Comparison of ENCODE assay signal across 9 cellular contexts in genomic region chr10:69684020-69684980, GRCh38. TPM values are rescaled to one million over a fixed set of nuclear protein-coding genes. Genes with fewer than 3 reads are reported as not detected.
A peak's percentile ranks its signal among the peaks of the same experiment; 100 is the strongest.
DNase-seq lines count a peak whose midpoint lies in the region; ATAC-seq, FAIRE-seq and TF ChIP-seq lines count a peak whose summit lies in the region.
"Had no signal": no experiment of that assay in that cellular context is flagged by ENCODE, and none has a peak within 500 bp of the region (broad histone marks: within the 10 kb centered on the region; RNA-seq: fewer than 3 reads in every experiment).

No MANE protein-coding gene starts in this region.

- dilution Hi-C loops in IMR-90 (cut with HindIII; ENCODE audit: low sequenced_read_pairs, unreplicated experiment) (no loop called here), endothelial cell of umbilical vein (cut with MboI; ENCODE audit: extremely low pct_ligation_motif_present, low sequenced_read_pairs) (no loop called here)

- TF ChIP-seq EP300 in HepG2 (IDR thresholded peaks at IDR 0.05; ENCODE audit: low read depth in 2 of 2, low read length in 2 of 2): no peak
- no peak for TF ChIP-seq EP300 in HepG2 (CRISPR knock-in tag; IDR thresholded peaks at IDR 0.05; ENCODE audit: borderline replicate concordance)

- no peaks in the 10 kb centered on the region for H3K79me1 ChIP-seq in IMR-90 (ENCODE audit: low read depth in 1 of 2, low read length in 2 of 2)

- no peak for TF ChIP-seq RAD21 in IMR-90 (IDR thresholded peaks at IDR 0.05; ENCODE audit: low read length)
- TF ChIP-seq RAD21 in HepG2 (CRISPR knock-in tag; IDR thresholded peaks at IDR 0.05): no peak

- H3K9ac ChIP-seq in IMR-90 (ENCODE audit: low read depth, low read length) (no peak overlapping the region), endothelial cell of umbilical vein (replicated peaks; ENCODE audit: extremely low read depth, insufficient read depth, low read length) (no peak overlapping the region), HepG2 (ENCODE audit: insufficient read depth, low read depth, low read length) (peak overlapping the region; percentile 38), subcutaneous abdominal adipose tissue (ENCODE audit: low read length in 5 of 5) (no peak overlapping the region)

- H3K56ac ChIP-seq in IMR-90 (ENCODE audit: extremely low read depth, insufficient read depth, low read length): no peak overlapping the region

- ATAC-seq in IMR-90 (ENCODE audit: low read depth): peak; percentile 57
- peak; percentile 89 for ATAC-seq in HepG2
- ATAC-seq in HG02852 (IDR thresholded peaks at IDR 0.05; ENCODE audit: unreplicated experiment): no peak
- no peak for ATAC-seq in GM21367 (IDR thresholded peaks at IDR 0.05; ENCODE audit: unreplicated experiment)

- peak; percentile 22 for DNase-seq in IMR-90
- peak; percentile 42 for DNase-seq in endothelial cell of umbilical vein (ENCODE audit: low read depth, low spot score)
- DNase-seq in HepG2 (ENCODE audit: low spot score): peak; percentile 46
- DNase-seq in NCI-H146 treated with DMSO at 0.1 percent for 48 hours (lab: John Stamatoyannopoulos, UW; ENCODE audit: unreplicated experiment): no peak
- DNase-seq in spleen: no peak
- DNase-seq: activated naive CD8-positive, alpha-beta T cell treated with anti-CD3 and anti-CD28 coated beads, Interleukin-2, amount 10 ng/mL, durations not matched to agents 7 days and 5 days had no signal

- H3K4me1 ChIP-seq in IMR-90 (ENCODE audit: control insufficient read depth, insufficient read depth, low read length): peaks cover 7% of the 10 kb centered on the region; the same call in 1 of the 2 replicates
- peaks cover 2% of the 10 kb centered on the region for H3K4me1 ChIP-seq in endothelial cell of umbilical vein (ENCODE audit: control insufficient read depth, extremely low read depth, insufficient read depth, low read length)
- H3K4me1 ChIP-seq in HepG2 (ENCODE audit: insufficient read depth, low read length): peaks cover 29% of the 10 kb centered on the region
- peaks cover 0 to 14% (median 5%) of the 10 kb centered on the region in 5 donors for H3K4me1 ChIP-seq in subcutaneous abdominal adipose tissue (ENCODE audit: control insufficient read depth in 5 of 5, insufficient read depth in 5 of 5, low read length in 5 of 5)
- peaks cover 0 to 9% (median 0%) of the 10 kb centered on the region in 6 donors for H3K4me1 ChIP-seq in spleen

- H3K9me1 ChIP-seq in IMR-90 (ENCODE audit: insufficient read depth, low read length) (0 out of 2 replicates have a peak, but pooled peaks cover 3% of the 10 kb centered on the region), endothelial cell of umbilical vein (replicated peaks; ENCODE audit: control insufficient read depth, extremely low read depth, insufficient read depth, low read length) (no peaks in the 10 kb centered on the region)

- H3K23ac ChIP-seq in IMR-90 (ENCODE audit: low read depth, low read length): no peak overlapping the region; the same call in 1 of the 2 replicates

- H3K27me3 ChIP-seq in IMR-90 (ENCODE audit: control insufficient read depth, insufficient read depth, low read length) (peaks cover 59% of the 10 kb centered on the region), endothelial cell of umbilical vein (ENCODE audit: control insufficient read depth in 2 of 2, insufficient read depth in 2 of 2, low read length in 2 of 2) (peaks cover 19% of the 10 kb centered on the region in 2 experiments), HepG2 (ENCODE audit: control insufficient read depth in 1 of 2, insufficient read depth in 2 of 2, low read length in 2 of 2) (peaks cover 2 to 28% of the 10 kb centered on the region in 2 experiments; a peak in 2 of 5 replicates), subcutaneous abdominal adipose tissue (ENCODE audit: control insufficient read depth in 5 of 5, insufficient read depth in 4 of 5, low read length in 5 of 5) (peaks cover 7 to 40% (median 22%) of the 10 kb centered on the region in 5 donors), spleen (replicated peaks in 1 of 7) (peaks cover 0 to 49% (median 0%) of the 10 kb centered on the region in 7 donors)

- peak overlapping the region; percentile 60 for H2AFZ ChIP-seq in IMR-90 (replicated peaks; ENCODE audit: low read length, poor library complexity)
- no peak overlapping the region for H2AFZ ChIP-seq in endothelial cell of umbilical vein (ENCODE audit: low read depth, low read length)
- no peak overlapping the region for H2AFZ ChIP-seq in HepG2 (ENCODE audit: low read length)

- H3K79me2 ChIP-seq in endothelial cell of umbilical vein (ENCODE audit: control insufficient read depth, insufficient read depth, low read length) (no peaks in the 10 kb centered on the region), HepG2 (ENCODE audit: insufficient read depth, low read length) (no peaks in the 10 kb centered on the region)

- H4K5ac ChIP-seq in IMR-90 (ENCODE audit: low read depth, low read length): no peak overlapping the region

- intact Hi-C loops in IMR-90 (cut with micrococcal nuclease) (no loop called here), endothelial cell of umbilical vein (cut with micrococcal nuclease) (no loop called here), HepG2 (cut with micrococcal nuclease; ENCODE audit: unreplicated experiment) (no loop called here), spleen (cut with DNase I; ENCODE audit: low total_unique reads) (no loop called here)

- H3K4me3 ChIP-seq in IMR-90 (ENCODE audit: insufficient read depth, low read depth, low read length): no peak overlapping the region
- H3K4me3 ChIP-seq in endothelial cell of umbilical vein (replicated peaks in 1 of 3; ENCODE audit: insufficient read depth in 1 of 3, low read depth in 1 of 3, low read length in 3 of 3): no peak overlapping the region
- H3K4me3 ChIP-seq in HepG2 (replicated peaks in 1 of 3; ENCODE audit: insufficient read depth in 1 of 3, low read depth in 2 of 3, low read length in 3 of 3): peak overlapping the region in 2 of 3 experiments; percentile 11 to 60; a peak in 3 of 6 replicates
- peak overlapping the region in 3 of 5 donors; percentile 25 to 38 (median 31) for H3K4me3 ChIP-seq in subcutaneous abdominal adipose tissue (ENCODE audit: low read depth in 1 of 5, low read length in 5 of 5)
- no peak overlapping the region for H3K4me3 ChIP-seq in spleen

- H2BK20ac ChIP-seq in IMR-90 (ENCODE audit: low read depth, low read length): no peak overlapping the region; the same call in 1 of the 2 replicates

- H4K91ac ChIP-seq in IMR-90 (ENCODE audit: insufficient read depth, low read depth, low read length): no peak overlapping the region

- WGBS in IMR-90 (ENCODE audit: extremely low coverage in 2 of 2, insufficient read length in 1 of 2), 2 experiments: 57% methylated on average over 1 of the region's 17 CpGs; no CpG with 5 or more reads in 1 of the 2 experiments
- WGBS in HepG2 (ENCODE audit: low lambda C conversion rate): 10% methylated on average over 16 of the region's 17 CpGs
- WGBS in spleen, 5 donors: 69 to 81% (median 75%) methylated on average over 17 of the region's 17 CpGs

- no peak overlapping the region for H2AK5ac ChIP-seq in IMR-90 (ENCODE audit: low read depth, low read length)

- H2BK5ac ChIP-seq in IMR-90 (ENCODE audit: low read depth, low read length, poor library complexity, severe bottlenecking): no peak overlapping the region

- H3K4ac ChIP-seq in IMR-90 (ENCODE audit: low read depth, low read length): no peak overlapping the region

- no peak overlapping the region for H2BK15ac ChIP-seq in IMR-90 (ENCODE audit: low read depth, low read length)

- BruUV-seq in IMR-90 (replicated peaks; lab: Mats Ljungman, UMichigan) (no TSS peak), endothelial cell of umbilical vein (replicated peaks; lab: Mats Ljungman, UMichigan) (no TSS peak), HepG2 (replicated peaks; lab: Mats Ljungman, UMichigan) (no TSS peak)

- no peak overlapping the region for H4K8ac ChIP-seq in IMR-90 (ENCODE audit: low read depth in 2 of 2, low read length in 2 of 2)

- H2BK120ac ChIP-seq in IMR-90 (ENCODE audit: low read depth, low read length): no peak overlapping the region

- H2AK9ac ChIP-seq in IMR-90 (replicated peaks; ENCODE audit: low read depth, low read length, poor library complexity): peak overlapping the region; percentile 50

- CTCF ChIA-PET in IMR-90 (lab: Yijun Ruan, JAX): interaction anchor here (0.6 kb wide), 2 partner anchors 16 to 365 kb away, joined by 3 to 6 read pairs; no protein-coding TSS in a partner anchor
- CTCF ChIA-PET in endothelial cell of umbilical vein (lab: Charles Lee): interaction anchor here (0.9 to 1.7 kb wide), 5 partner anchors 15 to 274 kb away, joined by 3 to 4 read pairs (median 4); no protein-coding TSS in a partner anchor
- CTCF ChIA-PET in HepG2 (lab: Yijun Ruan, JAX; ENCODE audit: low intra/inter-chr PET ratio, low total read pairs): no interaction called here

- FAIRE-seq in endothelial cell of umbilical vein (lab: Jason Lieb, UNC) (peak; percentile 80), HepG2 (lab: Jason Lieb, UNC) (peak; percentile 66)

- TF ChIP-seq CTCF in IMR-90 (conservative IDR thresholded peaks at IDR 0.05; ENCODE audit: low read depth, low read length): no peak
- TF ChIP-seq CTCF in endothelial cell of umbilical vein (IDR thresholded peaks at IDR 0.05; ENCODE audit: extremely low read depth in 1 of 2, insufficient read depth in 1 of 2, low read depth in 1 of 2, low read length in 2 of 2): no peak
- TF ChIP-seq CTCF in HepG2 (CRISPR knock-in tag; IDR thresholded peaks at IDR 0.05): no peak
- TF ChIP-seq CTCF in spleen (IDR thresholded peaks at IDR 0.05 in 8 of 11, conservative IDR thresholded peaks at IDR 0.05 in 3 of 11): no peak

- TF ChIP-seq POLR2A in IMR-90 (IDR thresholded peaks at IDR 0.05; ENCODE audit: low read depth, low read length) (no peak), endothelial cell of umbilical vein (IDR thresholded peaks at IDR 0.05; ENCODE audit: low read depth, low read length) (no peak), HepG2 (IDR thresholded peaks at IDR 0.05; ENCODE audit: insufficient read depth in 1 of 2, low read depth in 2 of 2, low read length in 2 of 2) (peak in 1 of 2 experiments; percentile 19; a peak in 1 of 4 replicates), spleen (IDR thresholded peaks at IDR 0.05) (no peak)

- no peaks in the 10 kb centered on the region for H3K36me3 ChIP-seq in IMR-90 (ENCODE audit: control insufficient read depth, insufficient read depth, low read length)
- no peaks in the 10 kb centered on the region for H3K36me3 ChIP-seq in endothelial cell of umbilical vein (ENCODE audit: control insufficient read depth in 2 of 2, extremely low read depth in 1 of 2, insufficient read depth in 2 of 2, low read length in 2 of 2)
- H3K36me3 ChIP-seq in HepG2 (replicated peaks in 1 of 2; ENCODE audit: control insufficient read depth in 1 of 2, insufficient read depth in 2 of 2, low read length in 2 of 2): no peaks in the 10 kb centered on the region
- H3K36me3 ChIP-seq in subcutaneous abdominal adipose tissue (ENCODE audit: control insufficient read depth in 5 of 5, insufficient read depth in 5 of 5, low read length in 5 of 5): no peaks in the 10 kb centered on the region
- no peaks in the 10 kb centered on the region for H3K36me3 ChIP-seq in spleen

- POLR2A ChIA-PET in IMR-90 (lab: Charles Lee; ENCODE audit: unreplicated experiment): no interaction called here
- POLR2A ChIA-PET in endothelial cell of umbilical vein (lab: Charles Lee): no interaction called here
- POLR2A ChIA-PET in HepG2 (lab: Yijun Ruan, JAX): no interaction called here

- H3K9me3 ChIP-seq in IMR-90 (ENCODE audit: control insufficient read depth, insufficient read depth, low read length): no peaks in the 10 kb centered on the region
- H3K9me3 ChIP-seq in endothelial cell of umbilical vein (replicated peaks; ENCODE audit: control insufficient read depth, insufficient read depth, low read length): no peaks in the 10 kb centered on the region
- H3K9me3 ChIP-seq in HepG2 (ENCODE audit: low read length): no peaks in the 10 kb centered on the region
- no peaks in the 10 kb centered on the region for H3K9me3 ChIP-seq in subcutaneous abdominal adipose tissue (ENCODE audit: control insufficient read depth in 5 of 5, low read length in 5 of 5)
- no peaks in the 10 kb centered on the region for H3K9me3 ChIP-seq in spleen

- H4K20me1 ChIP-seq in IMR-90 (ENCODE audit: insufficient read depth, low read length): no peaks in the 10 kb centered on the region
- no peaks in the 10 kb centered on the region for H4K20me1 ChIP-seq in endothelial cell of umbilical vein (replicated peaks; ENCODE audit: control insufficient read depth, extremely low read depth, insufficient read depth, low read length)
- no peaks in the 10 kb centered on the region for H4K20me1 ChIP-seq in HepG2 (ENCODE audit: insufficient read depth, low read length)

- H3K27ac ChIP-seq in IMR-90 (ENCODE audit: insufficient read depth, low read length) (no peak overlapping the region), endothelial cell of umbilical vein (ENCODE audit: insufficient read depth, low read depth, low read length) (no peak overlapping the region), HepG2 (ENCODE audit: extremely low read length, insufficient read depth, low read length) (peak overlapping the region; percentile 47), subcutaneous abdominal adipose tissue (ENCODE audit: low read depth, low read length) (no peak overlapping the region), spleen (no peak overlapping the region)

- no peak overlapping the region for H3K4me2 ChIP-seq in IMR-90 (ENCODE audit: low read depth, low read length)
- H3K4me2 ChIP-seq in endothelial cell of umbilical vein (ENCODE audit: insufficient read depth, low read length): no peak overlapping the region
- H3K4me2 ChIP-seq in HepG2 (ENCODE audit: low read depth, low read length): peak overlapping the region; percentile 65

- H3K14ac ChIP-seq in IMR-90 (replicated peaks; ENCODE audit: low read depth, low read length): peak overlapping the region; percentile 44; the same call in 1 of the 2 replicates

- no peak overlapping the region for H3K18ac ChIP-seq in IMR-90 (ENCODE audit: low read depth, low read length)

- in situ Hi-C loops in IMR-90 (cut with MboI; ENCODE audit: low sequenced_read_pairs) (no loop called here), HepG2 (cut with HindIII; ENCODE audit: extremely low pct_ligation_motif_present, low pct_unique_long_range_greater_than_20kb) (no loop called here)

RNA-seq across cellular contexts. Expression of gene FAM241B, which starts 54.3 kb away (rescaled TPM):
- 0.18 and 0.28 TPM in 2 replicates for total RNA-seq in IMR-90 (2012; rRNA removed)
- 1.2 and 1.4 TPM in 2 replicates for polyA plus RNA-seq in IMR-90 (2012; rRNA removed)
- 0.79 and 1.4 TPM in 2 replicates for polyA plus RNA-seq in IMR-90 (2012; cell fraction: cytosol; rRNA removed)
- 0.96 and 1.1 TPM in 2 replicates for polyA plus RNA-seq in IMR-90 (2012; cell fraction: nucleus; rRNA removed; ENCODE audit: low replicate concordance)
- not detected in 2 replicates for total RNA-seq in endothelial cell of umbilical vein
- polyA plus RNA-seq in endothelial cell of umbilical vein: 0.23 and 0.35 TPM in 2 replicates
- 0.06 TPM in 1 of 2 replicates, not detected in the other for polyA plus RNA-seq in endothelial cell of umbilical vein (2011; cell fraction: cytosol; rRNA removed)
- not detected in 2 replicates for polyA plus RNA-seq in endothelial cell of umbilical vein (2011; cell fraction: nucleus; rRNA removed)
- 0.64 and 0.93 TPM in 2 replicates for polyA plus RNA-seq in endothelial cell of umbilical vein (2012)
- 1.4 TPM in 1 of 2 replicates, not detected in the other for polyA minus RNA-seq in endothelial cell of umbilical vein
- polyA minus RNA-seq in endothelial cell of umbilical vein (2011; cell fraction: cytosol; rRNA and poly(A)+ RNA removed): 4.5 TPM
- polyA minus RNA-seq in endothelial cell of umbilical vein (2011; cell fraction: nucleus; rRNA and poly(A)+ RNA removed): not detected in 2 replicates
- 1.9 and 2.0 TPM in 2 replicates for total RNA-seq in HepG2 (2016; rRNA removed; fragmentation: Illumina TruSeq; extraction: Trizol)
- total RNA-seq in HepG2 (2016; cell fraction: cytosol; rRNA removed; fragmentation: Illumina TruSeq; extraction: Trizol; ENCODE audit: low read depth): 1.2 and 1.6 TPM in 2 replicates
- 1.4 and 1.8 TPM in 2 replicates for total RNA-seq in HepG2 (2016; cell fraction: insoluble cytoplasmic fraction; rRNA removed; fragmentation: Illumina TruSeq; extraction: Trizol)
- 1.9 and 2.5 TPM in 2 replicates for total RNA-seq in HepG2 (2016; cell fraction: membrane; rRNA removed; fragmentation: Illumina TruSeq; extraction: Trizol)
- 2.2 and 2.3 TPM in 2 replicates for total RNA-seq in HepG2 (2016; cell fraction: nucleus; rRNA removed; fragmentation: Illumina TruSeq; extraction: Trizol)
- 4.0 and 5.8 TPM in 2 replicates for polyA plus RNA-seq in HepG2 (2011; rRNA removed)
- polyA plus RNA-seq in HepG2 (2011; cell fraction: cytosol; rRNA removed): 4.4 and 5.3 TPM in 2 replicates
- polyA plus RNA-seq in HepG2 (2011; cell fraction: nucleus; rRNA removed): 2.9 and 4.9 TPM in 2 replicates
- polyA plus RNA-seq in HepG2 (2012): 2.2 and 3.5 TPM in 2 replicates
- 2.6 and 2.8 TPM in 2 replicates for polyA plus RNA-seq in HepG2 (2016; cell fraction: cytosol; fragmentation: Illumina TruSeq; extraction: Trizol; ENCODE audit: low read depth)
- 4.5 and 5.3 TPM in 2 replicates for polyA plus RNA-seq in HepG2 (2016; cell fraction: insoluble cytoplasmic fraction; fragmentation: Illumina TruSeq; extraction: Trizol; ENCODE audit: low read depth)
- 2.9 TPM in 2 replicates for polyA plus RNA-seq in HepG2 (2016; cell fraction: membrane; fragmentation: Illumina TruSeq; extraction: Trizol; ENCODE audit: low read depth)
- 4.9 and 6.1 TPM in 2 replicates for polyA plus RNA-seq in HepG2 (2016; cell fraction: nucleus; fragmentation: Illumina TruSeq; extraction: Trizol; ENCODE audit: insufficient read depth, low read depth)
- polyA minus RNA-seq in HepG2 (2011; rRNA and poly(A)+ RNA removed; ENCODE audit: low replicate concordance): 7.1 and 10.4 TPM in 2 replicates
- 0.99 TPM in 1 of 2 replicates, not detected in the other for polyA minus RNA-seq in HepG2 (2011; cell fraction: cytosol; rRNA and poly(A)+ RNA removed)
- 2.6 and 4.7 TPM in 2 replicates for polyA minus RNA-seq in HepG2 (2011; cell fraction: nucleus; rRNA and poly(A)+ RNA removed)
- total RNA-seq in spleen: 1 to 10 TPM in 6 of 7 donors, under 1 TPM in 1; 0.77 to 2.8 (median 1.8) TPM
- polyA plus RNA-seq in spleen: 1 to 10 TPM; 1.6 to 3.2 (median 1.7) TPM

Comparison
In these comparisons a context has a peak if more than half of its experiments do, and no peak if none do; other contexts are left out.
1. ATAC-seq: peak in IMR-90 (single experiment) and HepG2 (single experiment); none in HG02852 (single experiment) and GM21367 (single experiment).
2. DNase-seq: peak in IMR-90 (single experiment), endothelial cell of umbilical vein (single experiment) and HepG2 (single experiment); none in NCI-H146 treated with DMSO at 0.1 percent for 48 hours (single experiment) and spleen (single experiment).
3. H3K4me3 ChIP-seq: peak in HepG2 (2 of 3) and subcutaneous abdominal adipose tissue (3 of 5); none in IMR-90 (single experiment), endothelial cell of umbilical vein (0 of 3) and spleen (0 of 8).